In genomic region chr7:112296416-112296815, GRCh38 we compare ENCODE assay signal across 25 cellular contexts.
DNase-seq lines count a peak whose midpoint lies in the region; ATAC-seq, FAIRE-seq and TF ChIP-seq lines count a peak whose summit lies in the region.
"Had no signal": no experiment of that assay in that cellular context is flagged by ENCODE, and none has a peak within 500 bp of the region (broad histone marks: within the 10 kb centered on the region; RNA-seq: fewer than 3 reads in every experiment).

No MANE protein-coding gene starts in this region.

- H3K4me1 ChIP-seq in A673 (ENCODE audit: insufficient read depth, low read length, poor library complexity, severe bottlenecking): peaks cover 18% of the 10 kb centered on the region
- H3K4me1 ChIP-seq in kidney (ENCODE audit: control insufficient read depth in 1 of 2, insufficient read depth in 1 of 2, low read depth in 1 of 2, low read length in 2 of 2): no peaks in the 10 kb centered on the region

- ATAC-seq in HG03354 (IDR thresholded peaks at IDR 0.05; ENCODE audit: poor library complexity, severe bottlenecking, unreplicated experiment): no peak
- ATAC-seq: GM12878, PC-3 had no signal

- H3K36me3 ChIP-seq in A673 (ENCODE audit: insufficient read depth, low read length, poor library complexity, severe bottlenecking) (no peaks in the 10 kb centered on the region), SK-N-MC (ENCODE audit: insufficient read depth, low read length) (no peaks in the 10 kb centered on the region), kidney (ENCODE audit: control insufficient read depth in 1 of 2, insufficient read depth in 2 of 2, low read length in 2 of 2) (no peaks in the 10 kb centered on the region)

- H3K27me3 ChIP-seq in A673 (replicated peaks; ENCODE audit: insufficient read depth, low read depth, low read length, poor library complexity): no peaks in the 10 kb centered on the region
- H3K27me3 ChIP-seq: BLaER1 treated with 17β-estradiol and CSF1 and Interleukin-3, amounts not matched to agents 10 nM and 100 nM; SJCRH30 had no signal

- no TSS peak for BruUV-seq in A673 (replicated peaks; lab: Mats Ljungman, UMichigan)

- POLR2A ChIA-PET in A673 (lab: Charles Lee; ENCODE audit: low non-redundant PET): no interaction called here

- no peak overlapping the region for H3K4me3 ChIP-seq in A673 (ENCODE audit: low read depth, low read length, poor library complexity, severe bottlenecking)
- H3K4me3 ChIP-seq in SK-N-MC: no peak overlapping the region; the same call in 1 of the 2 replicates
- no peak overlapping the region for H3K4me3 ChIP-seq in kidney (ENCODE audit: low read length in 2 of 2)
- H3K4me3 ChIP-seq: BLaER1 treated with 17β-estradiol and CSF1 and Interleukin-3, amounts not matched to agents 10 nM and 100 nM; GM12878; SJCRH30 had no signal

- peak; percentile 71 for FAIRE-seq in kidney (lab: Jason Lieb, UNC)
- FAIRE-seq: D721Med, GM12878, GM18507, H54 had no signal

- TF ChIP-seq CTCF in A673 (conservative IDR thresholded peaks at IDR 0.05; ENCODE audit: low read depth, low read length): no peak
- no peak for TF ChIP-seq CTCF in kidney (IDR thresholded peaks at IDR 0.05; ENCODE audit: borderline replicate concordance, extremely low read depth, insufficient read depth)

- CTCF ChIA-PET in A673 (lab: Charles Lee): no interaction called here

- intact Hi-C loops in A673 (cut with micrococcal nuclease; ENCODE audit: unreplicated experiment) (no loop called here), kidney (cut with DNase I) (no loop called here)

- DNase-seq in A673 (ENCODE audit: low spot score): peak; percentile 66
- no peak for DNase-seq in SK-N-MC (ENCODE audit: low read depth, low spot score)
- DNase-seq in dermis blood vessel endothelial cell: peak; percentile 10
- DNase-seq in kidney: no peak
- no peak for DNase-seq in NCI-H2081 (lab: John Stamatoyannopoulos, UW)
- DNase-seq in nucleus accumbens (lab: John Stamatoyannopoulos, UW): no peak
- DNase-seq in NK-92 (lab: John Stamatoyannopoulos, UW; ENCODE audit: unreplicated experiment): no peak
- DNase-seq: CD8-positive, alpha-beta memory T cell; DND-41; GDM1; IMR-90; Kasumi-1; MV-4-11; NCI-H1417 treated with DMSO at 0.1 percent for 48 hours; NCI-H1930; NCI-H748 treated with DMSO at 0.1 percent for 48 hours; PC-3 had no signal

- H3K27ac ChIP-seq in A673 (ENCODE audit: low read depth, low read length, poor library complexity, severe bottlenecking): no peak overlapping the region
- peak overlapping the region; percentile 78 for H3K27ac ChIP-seq in SK-N-MC
- no peak overlapping the region for H3K27ac ChIP-seq in kidney (ENCODE audit: low read depth in 2 of 2, low read length in 2 of 2)
- H3K27ac ChIP-seq: BLaER1 treated with 17β-estradiol and CSF1 and Interleukin-3, amounts not matched to agents 10 nM and 100 nM; RWPE1; SJCRH30 had no signal

- no peak overlapping the region for H3K9ac ChIP-seq in SK-N-MC (ENCODE audit: insufficient read length)
- H3K9ac ChIP-seq in kidney (ENCODE audit: low read length in 2 of 2): no peak overlapping the region
- H3K9ac ChIP-seq: BLaER1 treated with 17β-estradiol and CSF1 and Interleukin-3, amounts not matched to agents 10 nM and 100 nM had no signal

- H3K9me3 ChIP-seq in A673 (ENCODE audit: low read depth, low read length, poor library complexity, severe bottlenecking): no peaks in the 10 kb centered on the region
- H3K9me3 ChIP-seq in SK-N-MC (ENCODE audit: low read depth, low read length): no peaks in the 10 kb centered on the region
- H3K9me3 ChIP-seq in kidney (ENCODE audit: control insufficient read depth in 1 of 2, low read length in 2 of 2): no peaks in the 10 kb centered on the region
- H3K9me3 ChIP-seq: BLaER1 treated with 17β-estradiol and CSF1 and Interleukin-3, amounts not matched to agents 10 nM and 100 nM; SJCRH30 had no signal

Comparison
In these comparisons a context has a peak if more than half of its experiments do, and no peak if none do; other contexts are left out.
1. DNase-seq: peak in A673 (single experiment) and dermis blood vessel endothelial cell (single experiment); none in SK-N-MC (single experiment), kidney (single experiment), NCI-H2081 (0 of 2), nucleus accumbens (0 of 56) and NK-92 (single experiment).